In the genomic region with DNA sequence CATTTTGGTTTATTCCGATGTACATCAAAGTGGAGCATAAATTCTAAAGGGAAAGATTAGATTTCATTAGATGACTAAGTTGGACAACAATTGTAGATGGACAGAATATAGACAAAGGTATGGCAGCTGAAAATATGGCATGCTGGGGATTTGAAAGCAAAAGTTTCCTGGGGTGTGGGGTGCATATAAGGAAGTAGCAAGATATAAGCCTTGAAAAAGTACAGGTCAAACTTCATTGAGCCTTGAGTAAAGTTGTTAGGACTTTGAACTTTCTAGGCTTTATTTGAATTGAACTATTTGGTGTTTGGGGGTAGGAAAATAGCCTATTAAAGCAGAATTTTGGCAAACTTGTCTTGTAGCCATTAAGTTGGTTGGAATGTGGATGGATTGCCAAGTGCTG, we compare ENCODE assay signal across 22 cellular contexts.
DNase-seq lines count a peak whose midpoint lies in the region; ATAC-seq, FAIRE-seq and TF ChIP-seq lines count a peak whose summit lies in the region.
"Had no signal": no experiment of that assay in that cellular context is flagged by ENCODE, and none has a peak within 500 bp of the region (broad histone marks: within the 10 kb centered on the region; RNA-seq: fewer than 3 reads in every experiment).

No MANE protein-coding gene starts in this region.

- intact Hi-C loops in left colon (cut with DNase I, micrococcal nuclease): no loop called here

- no peak for DNase-seq in H54 (ENCODE audit: insufficient read length, low spot score)
- no peak for DNase-seq in left colon
- peak; percentile 87 for DNase-seq in retinal pigment epithelial cell (ENCODE audit: low read depth)
- DNase-seq: AML-193; Caco-2; CD4-positive, alpha-beta T cell; CD8-positive, alpha-beta T cell; DMS 273 treated with DMSO at 0.1 percent for 48 hours; DMS153; DMS53; DMS79; DND-41; EL; GDM1 had no signal

- peak; percentile 20 for FAIRE-seq in H54 (lab: Jason Lieb, UNC)
- FAIRE-seq: GM12878, GM12892, GM18507 had no signal

- no peak for TF ChIP-seq POLR2A in H54 (IDR thresholded peaks at IDR 0.05; ENCODE audit: low read depth, low read length)

- no peak overlapping the region for H3K4me3 ChIP-seq in retinal pigment epithelial cell (ENCODE audit: low read length)
- H3K4me3 ChIP-seq: A549; BLaER1 treated with 17β-estradiol and CSF1 and Interleukin-3, amounts not matched to agents 10 nM and 100 nM; GM12878 had no signal

- no peak for TF ChIP-seq CTCF in retinal pigment epithelial cell (conservative IDR thresholded peaks at IDR 0.05; ENCODE audit: low read depth, low read length)

- peak; percentile 86 for ATAC-seq in left colon
- ATAC-seq in GM19395 (IDR thresholded peaks at IDR 0.05; ENCODE audit: unreplicated experiment): no peak
- ATAC-seq in HG02884 (IDR thresholded peaks at IDR 0.05; ENCODE audit: unreplicated experiment): no peak
- ATAC-seq in HG02852 (IDR thresholded peaks at IDR 0.05; ENCODE audit: unreplicated experiment): no peak
- ATAC-seq: A549; CD8-positive, alpha-beta T cell; GM12878 had no signal
